2 cellular contexts compared by ENCODE assay signal in the genomic region with DNA sequence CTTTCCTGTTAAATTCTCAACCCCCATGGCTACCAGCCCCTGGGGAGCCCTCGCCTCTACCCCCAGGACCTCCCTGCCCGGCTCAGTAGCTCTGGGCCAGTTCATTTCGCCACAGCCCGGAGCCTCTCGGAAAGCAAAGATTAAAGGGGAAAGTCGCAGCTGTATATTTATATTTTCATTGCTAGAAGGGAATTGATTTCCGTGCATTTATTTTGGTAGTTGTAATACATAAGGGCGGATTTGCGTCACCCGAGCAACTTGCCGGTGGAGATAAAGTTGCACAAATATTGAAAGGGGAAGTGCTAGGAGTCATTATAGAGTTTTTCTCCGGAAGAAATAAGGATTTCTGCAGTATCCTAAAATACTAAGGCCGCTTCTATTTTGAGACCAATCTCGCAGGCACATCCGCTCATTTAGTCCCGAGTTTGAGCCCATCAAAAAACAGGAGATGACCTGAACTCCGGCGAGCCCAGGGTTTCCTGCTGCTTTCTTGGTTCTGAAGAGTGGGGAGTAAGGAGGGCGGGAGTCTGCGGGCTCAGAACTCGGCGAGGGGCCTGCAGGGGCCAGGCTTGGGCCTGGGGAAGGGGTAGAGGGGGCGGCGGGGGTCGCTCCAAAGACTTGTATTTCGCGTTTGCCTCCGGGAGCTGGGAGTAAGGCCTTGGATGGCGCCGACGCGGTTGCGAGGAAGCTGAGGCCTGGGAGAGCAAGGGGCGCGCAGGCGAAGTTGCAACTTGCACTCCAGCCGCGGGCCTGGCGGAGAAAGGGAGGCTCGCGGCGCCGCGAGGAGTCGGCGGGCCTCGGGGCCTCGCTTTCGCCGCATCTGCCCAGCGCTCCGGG.
TF ChIP-seq lines count a peak whose summit lies in the region.

No MANE protein-coding gene starts in this region.

TF ChIP-seq in SK-N-SH, 30 proteins besides CTCF, POLR2A, EP300 and RAD21:
- no peak for TF ChIP-seq TAF1 (IDR thresholded peaks at IDR 0.05; ENCODE audit: borderline replicate concordance, low read depth, low read length)
- TF ChIP-seq MXI1 (IDR thresholded peaks at IDR 0.05; ENCODE audit: low read depth, low read length): no peak
- no peak for TF ChIP-seq POLR2AphosphoS5 (IDR thresholded peaks at IDR 0.05; ENCODE audit: low read depth, low read length)
- TF ChIP-seq SIN3A (IDR thresholded peaks at IDR 0.05; ENCODE audit: borderline replicate concordance, low read depth, low read length): no peak

TF ChIP-seq in SK-N-SH treated with all-trans-retinoic acid at 6 μM for 48 hours, 23 proteins besides CTCF, POLR2A, EP300 and RAD21:
- TF ChIP-seq, protein P1, sequence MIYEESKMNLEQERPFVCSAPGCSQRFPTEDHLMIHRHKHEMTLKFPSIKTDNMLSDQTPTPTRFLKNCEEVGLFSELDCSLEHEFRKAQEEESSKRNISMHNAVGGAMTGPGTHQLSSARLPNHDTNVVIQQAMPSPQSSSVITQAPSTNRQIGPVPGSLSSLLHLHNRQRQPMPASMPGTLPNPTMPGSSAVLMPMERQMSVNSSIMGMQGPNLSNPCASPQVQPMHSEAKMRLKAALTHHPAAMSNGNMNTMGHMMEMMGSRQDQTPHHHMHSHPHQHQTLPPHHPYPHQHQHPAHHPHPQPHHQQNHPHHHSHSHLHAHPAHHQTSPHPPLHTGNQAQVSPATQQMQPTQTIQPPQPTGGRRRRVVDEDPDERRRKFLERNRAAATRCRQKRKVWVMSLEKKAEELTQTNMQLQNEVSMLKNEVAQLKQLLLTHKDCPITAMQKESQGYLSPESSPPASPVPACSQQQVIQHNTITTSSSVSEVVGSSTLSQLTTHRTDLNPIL (CRISPR knock-in tag; IDR thresholded peaks at IDR 0.05; ENCODE audit: low read depth): no peak
- TF ChIP-seq TOX (CRISPR knock-in tag; IDR thresholded peaks at IDR 0.05; ENCODE audit: borderline replicate concordance) (no peak), ISL1 (CRISPR knock-in tag; IDR thresholded peaks at IDR 0.05) (no peak), ZNF70 (CRISPR knock-in tag; IDR thresholded peaks at IDR 0.05) (no peak), GLIS3 (CRISPR knock-in tag; IDR thresholded peaks at IDR 0.05) (no peak), SNAI2 (CRISPR knock-in tag; IDR thresholded peaks at IDR 0.05) (no peak)
- TF ChIP-seq, protein P2, sequence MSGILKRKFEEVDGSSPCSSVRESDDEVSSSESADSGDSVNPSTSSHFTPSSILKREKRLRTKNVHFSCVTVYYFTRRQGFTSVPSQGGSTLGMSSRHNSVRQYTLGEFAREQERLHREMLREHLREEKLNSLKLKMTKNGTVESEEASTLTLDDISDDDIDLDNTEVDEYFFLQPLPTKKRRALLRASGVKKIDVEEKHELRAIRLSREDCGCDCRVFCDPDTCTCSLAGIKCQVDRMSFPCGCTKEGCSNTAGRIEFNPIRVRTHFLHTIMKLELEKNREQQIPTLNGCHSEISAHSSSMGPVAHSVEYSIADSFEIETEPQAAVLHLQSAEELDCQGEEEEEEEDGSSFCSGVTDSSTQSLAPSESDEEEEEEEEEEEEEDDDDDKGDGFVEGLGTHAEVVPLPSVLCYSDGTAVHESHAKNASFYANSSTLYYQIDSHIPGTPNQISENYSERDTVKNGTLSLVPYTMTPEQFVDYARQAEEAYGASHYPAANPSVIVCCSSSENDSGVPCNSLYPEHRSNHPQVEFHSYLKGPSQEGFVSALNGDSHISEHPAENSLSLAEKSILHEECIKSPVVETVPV (CRISPR knock-in tag; IDR thresholded peaks at IDR 0.05): no peak
- TF ChIP-seq, protein P3, sequence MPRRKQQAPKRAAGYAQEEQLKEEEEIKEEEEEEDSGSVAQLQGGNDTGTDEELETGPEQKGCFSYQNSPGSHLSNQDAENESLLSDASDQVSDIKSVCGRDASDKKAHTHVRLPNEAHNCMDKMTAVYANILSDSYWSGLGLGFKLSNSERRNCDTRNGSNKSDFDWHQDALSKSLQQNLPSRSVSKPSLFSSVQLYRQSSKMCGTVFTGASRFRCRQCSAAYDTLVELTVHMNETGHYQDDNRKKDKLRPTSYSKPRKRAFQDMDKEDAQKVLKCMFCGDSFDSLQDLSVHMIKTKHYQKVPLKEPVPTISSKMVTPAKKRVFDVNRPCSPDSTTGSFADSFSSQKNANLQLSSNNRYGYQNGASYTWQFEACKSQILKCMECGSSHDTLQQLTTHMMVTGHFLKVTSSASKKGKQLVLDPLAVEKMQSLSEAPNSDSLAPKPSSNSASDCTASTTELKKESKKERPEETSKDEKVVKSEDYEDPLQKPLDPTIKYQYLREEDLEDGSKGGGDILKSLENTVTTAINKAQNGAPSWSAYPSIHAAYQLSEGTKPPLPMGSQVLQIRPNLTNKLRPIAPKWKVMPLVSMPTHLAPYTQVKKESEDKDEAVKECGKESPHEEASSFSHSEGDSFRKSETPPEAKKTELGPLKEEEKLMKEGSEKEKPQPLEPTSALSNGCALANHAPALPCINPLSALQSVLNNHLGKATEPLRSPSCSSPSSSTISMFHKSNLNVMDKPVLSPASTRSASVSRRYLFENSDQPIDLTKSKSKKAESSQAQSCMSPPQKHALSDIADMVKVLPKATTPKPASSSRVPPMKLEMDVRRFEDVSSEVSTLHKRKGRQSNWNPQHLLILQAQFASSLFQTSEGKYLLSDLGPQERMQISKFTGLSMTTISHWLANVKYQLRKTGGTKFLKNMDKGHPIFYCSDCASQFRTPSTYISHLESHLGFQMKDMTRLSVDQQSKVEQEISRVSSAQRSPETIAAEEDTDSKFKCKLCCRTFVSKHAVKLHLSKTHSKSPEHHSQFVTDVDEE (CRISPR knock-in tag; IDR thresholded peaks at IDR 0.05): no peak
